Comparison of ENCODE assay signal across 22 cellular contexts in genomic region chr10:17713133-17713532, GRCh38. TPM values are rescaled to one million over a fixed set of nuclear protein-coding genes. Genes with fewer than 3 reads are reported as not detected.
DNase-seq lines count a peak whose midpoint lies in the region; ATAC-seq, FAIRE-seq and TF ChIP-seq lines count a peak whose summit lies in the region.
"Had no signal": no experiment of that assay in that cellular context is flagged by ENCODE, and none has a peak within 500 bp of the region (broad histone marks: within the 10 kb centered on the region; RNA-seq: fewer than 3 reads in every experiment).

No MANE protein-coding gene starts in this region.

- peaks cover 6% of the 10 kb centered on the region for H3K4me1 ChIP-seq in CD4-positive, CD25-positive, alpha-beta regulatory T cell (ENCODE audit: control insufficient read depth, insufficient read depth, low read length, poor library complexity, severe bottlenecking)
- H3K4me1 ChIP-seq in astrocyte (ENCODE audit: insufficient read depth, low read length) (no peaks in the 10 kb centered on the region), heart left ventricle (peaks cover 0 to 8% (median 0%) of the 10 kb centered on the region in 12 donors)
- H3K4me1 ChIP-seq: gastroesophageal sphincter had no signal

- H3K79me2 ChIP-seq in astrocyte (ENCODE audit: insufficient read depth, low read length), result no peaks in the 10 kb centered on the region

- H2AFZ ChIP-seq in astrocyte (ENCODE audit: low read depth, low read length), result no peak overlapping the region

- H3K27ac Mint-ChIP-seq in CD4-positive, CD25-positive, alpha-beta regulatory T cell, result peak overlapping the region; percentile 17 to 53 (median 39)
- H3K27ac Mint-ChIP-seq in astrocyte (ENCODE audit: unreplicated experiment) (no peak overlapping the region), neural crest cell (ENCODE audit: unreplicated experiment) (peak overlapping the region; percentile 73)

- WGBS in heart left ventricle, 4 donors, result 46 to 60% (median 55%) methylated on average over 8 of the region's 8 CpGs

- FAIRE-seq in astrocyte (lab: Jason Lieb, UNC), result no peak
- FAIRE-seq: GM19239, HTR-8/SVneo, islet of Langerhans had no signal

- H3K27ac ChIP-seq in CD4-positive, CD25-positive, alpha-beta regulatory T cell (ENCODE audit: insufficient read depth, low read length, poor library complexity, severe bottlenecking), result no peak overlapping the region
- H3K27ac ChIP-seq in astrocyte (ENCODE audit: low read depth, low read length) (no peak overlapping the region), heart left ventricle (peak overlapping the region in 3 of 12 donors; percentile 25 to 36 (median 34))
- H3K27ac ChIP-seq: gastroesophageal sphincter, thoracic aorta had no signal

- intact Hi-C loops in heart left ventricle (cut with DNase I), result no loop called here

- no peaks in the 10 kb centered on the region for H4K20me1 ChIP-seq in astrocyte (ENCODE audit: insufficient read depth, low read length)

- peak overlapping the region; percentile 2 for H3K9ac ChIP-seq in astrocyte (ENCODE audit: low read length)

- H3K4me1 Mint-ChIP-seq in CD4-positive, CD25-positive, alpha-beta regulatory T cell, result peaks cover 23 to 47% (median 25%) of the 10 kb centered on the region in 4 donors
- H3K4me1 Mint-ChIP-seq in astrocyte (ENCODE audit: low read depth, unreplicated experiment) (no peaks in the 10 kb centered on the region), neural crest cell (peaks cover 27% of the 10 kb centered on the region)

- peaks cover 0 to 3% (median 0%) of the 10 kb centered on the region in 7 donors for H3K9me3 Mint-ChIP-seq in CD4-positive, CD25-positive, alpha-beta regulatory T cell
- peaks cover 2% of the 10 kb centered on the region for H3K9me3 Mint-ChIP-seq in astrocyte (ENCODE audit: unreplicated experiment)
- no peaks in the 10 kb centered on the region for H3K9me3 Mint-ChIP-seq in neural crest cell

- peaks cover 92% of the 10 kb centered on the region for H3K36me3 ChIP-seq in CD4-positive, CD25-positive, alpha-beta regulatory T cell (ENCODE audit: control insufficient read depth, insufficient read depth, low read length)
- peaks cover 33% of the 10 kb centered on the region for H3K36me3 ChIP-seq in astrocyte (ENCODE audit: insufficient read depth, low read length)
- peaks cover 0 to 96% (median 82%) of the 10 kb centered on the region in 9 donors for H3K36me3 ChIP-seq in heart left ventricle

- no peak for ATAC-seq in CD4-positive, CD25-positive, alpha-beta regulatory T cell (ENCODE audit: low read depth in 2 of 2)
- ATAC-seq in heart left ventricle (peak in 3 of 4 donors; percentile 18 to 65 (median 42)), HG03175 (IDR thresholded peaks at IDR 0.05; ENCODE audit: unreplicated experiment) (no peak)
- ATAC-seq: gastroesophageal sphincter, Panc1 had no signal

- no peak for TF ChIP-seq POLR2A in heart left ventricle (IDR thresholded peaks at IDR 0.05)

- DNase-seq in CD4-positive, CD25-positive, alpha-beta regulatory T cell, result no peak
- DNase-seq in astrocyte (ENCODE audit: low read depth), result no peak
- DNase-seq in heart left ventricle, result no peak
- DNase-seq in neural crest cell (ENCODE audit: low read depth, low spot score), result no peak
- no peak for DNase-seq in EL
- no peak for DNase-seq in DMS79 treated with DMSO at 0.1 percent for 48 hours (lab: John Stamatoyannopoulos, UW)
- DNase-seq in GM19240 (ENCODE audit: insufficient read length, low spot score), result no peak
- DNase-seq: ACHN; activated naive CD4-positive, alpha-beta T cell; central memory CD4-positive, alpha-beta T cell; COR-L47; NCI-H2029; stimulated activated CD4-positive, alpha-beta T cell treated with anti-CD3 and anti-CD28 coated beads, Interleukin-1b, Interleukin-23, amount 100 ng/mL, for 48 hours; SW 1271 had no signal

- H3K4me2 ChIP-seq in astrocyte (ENCODE audit: low read length), result peak overlapping the region; percentile 66

- H3K27me3 ChIP-seq in CD4-positive, CD25-positive, alpha-beta regulatory T cell (ENCODE audit: control insufficient read depth, insufficient read depth, low read length), result no peaks in the 10 kb centered on the region
- H3K27me3 ChIP-seq in astrocyte (ENCODE audit: insufficient read depth, low read length) (no peaks in the 10 kb centered on the region), heart left ventricle (no peaks in the 10 kb centered on the region)
- H3K27me3 ChIP-seq: gastroesophageal sphincter had no signal

- no peaks in the 10 kb centered on the region for H3K9me3 ChIP-seq in CD4-positive, CD25-positive, alpha-beta regulatory T cell (ENCODE audit: control insufficient read depth in 2 of 2, low read length in 2 of 2)
- H3K9me3 ChIP-seq in astrocyte (ENCODE audit: insufficient read depth, low read depth, low read length), result no peaks in the 10 kb centered on the region
- no peaks in the 10 kb centered on the region for H3K9me3 ChIP-seq in heart left ventricle
- H3K9me3 ChIP-seq: gastroesophageal sphincter, thoracic aorta had no signal

- H3K27me3 Mint-ChIP-seq in CD4-positive, CD25-positive, alpha-beta regulatory T cell, result no peaks in the 10 kb centered on the region
- H3K27me3 Mint-ChIP-seq in astrocyte (ENCODE audit: low read depth, unreplicated experiment) (no peaks in the 10 kb centered on the region), neural crest cell (ENCODE audit: low read depth) (no peaks in the 10 kb centered on the region)

- peaks cover 68% of the 10 kb centered on the region for H3K36me3 Mint-ChIP-seq in CD4-positive, CD25-positive, alpha-beta regulatory T cell
- H3K36me3 Mint-ChIP-seq in astrocyte (ENCODE audit: low read depth, unreplicated experiment), result peaks cover 9% of the 10 kb centered on the region
- peaks cover 29% of the 10 kb centered on the region for H3K36me3 Mint-ChIP-seq in neural crest cell (ENCODE audit: low read depth)

- H3K4me3 Mint-ChIP-seq in CD4-positive, CD25-positive, alpha-beta regulatory T cell, result no peak overlapping the region
- H3K4me3 Mint-ChIP-seq in astrocyte (ENCODE audit: unreplicated experiment), result peak overlapping the region; percentile 31
- H3K4me3 Mint-ChIP-seq in neural crest cell, result peak overlapping the region; percentile 79

- H3K4me3 ChIP-seq in CD4-positive, CD25-positive, alpha-beta regulatory T cell (ENCODE audit: low read depth, low read length), result no peak overlapping the region
- H3K4me3 ChIP-seq in astrocyte (ENCODE audit: insufficient read depth, low read depth, low read length) (no peak overlapping the region), heart left ventricle (peak overlapping the region in 9 of 12 donors; percentile 29 to 54 (median 40))
- H3K4me3 ChIP-seq: thoracic aorta had no signal

- no peak for TF ChIP-seq CTCF in astrocyte (IDR thresholded peaks at IDR 0.05; ENCODE audit: insufficient read depth, low read depth, low read length)
- no peak for TF ChIP-seq CTCF in heart left ventricle (IDR thresholded peaks at IDR 0.05)
- TF ChIP-seq CTCF in neural crest cell (conservative IDR thresholded peaks at IDR 0.05), result no peak

RNA-seq across cellular contexts. Expression of gene TMEM236, which starts 38.9 kb away (rescaled TPM):
- 0.10 TPM for total RNA-seq in CD4-positive, CD25-positive, alpha-beta regulatory T cell
- under 1 TPM in 2 of 4 donors, not detected in 2; 0.13 to 0.15 TPM for polyA plus RNA-seq in CD4-positive, CD25-positive, alpha-beta regulatory T cell
- total RNA-seq in astrocyte, result 0.14 and 0.43 TPM in 2 replicates
- total RNA-seq in heart left ventricle, result 1 to 10 TPM in 1 of 9 donors, under 1 TPM in 8; 0.09 to 3.2 (median 0.44) TPM
- polyA plus RNA-seq in heart left ventricle, result under 1 TPM; 0.23 to 0.25 TPM
- 0.05 TPM in 1 of 2 replicates, not detected in the other for total RNA-seq in neural crest cell
- total RNA-seq: M059J had no signal

Comparison
In these comparisons a context has a peak if more than half of its experiments do, and no peak if none do; other contexts are left out.
1. ATAC-seq: peak in heart left ventricle (3 of 4); none in CD4-positive, CD25-positive, alpha-beta regulatory T cell (0 of 2) and HG03175 (single experiment).
2. H3K4me3 ChIP-seq: peak in heart left ventricle (9 of 12); none in CD4-positive, CD25-positive, alpha-beta regulatory T cell (single experiment) and astrocyte (single experiment).
3. H3K4me3 Mint-ChIP-seq: peak in astrocyte (single experiment) and neural crest cell (single experiment); none in CD4-positive, CD25-positive, alpha-beta regulatory T cell (0 of 4).